Comparison of ENCODE assay signal across 21 cellular contexts in the genomic region with DNA sequence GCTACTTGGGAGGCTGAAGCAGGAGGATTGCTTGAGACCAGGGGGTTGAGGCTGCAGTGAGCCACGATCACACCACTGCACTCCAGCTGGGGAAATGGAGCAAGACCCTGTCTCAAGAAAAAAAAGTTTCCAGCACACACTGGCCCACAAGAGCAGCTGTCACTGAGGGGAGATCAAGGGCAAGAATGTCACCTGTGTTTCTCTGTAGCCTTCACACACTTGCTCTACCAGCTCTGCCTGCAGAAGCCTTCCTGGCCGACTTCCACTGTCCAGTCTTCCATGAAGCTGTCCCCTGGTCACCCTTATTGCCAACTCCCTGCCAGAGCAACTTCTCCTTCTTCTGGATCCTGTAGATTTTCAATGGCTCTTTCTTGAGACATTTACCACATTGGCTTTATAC.
DNase-seq lines count a peak whose midpoint lies in the region; ATAC-seq, FAIRE-seq and TF ChIP-seq lines count a peak whose summit lies in the region.
"Had no signal": no experiment of that assay in that cellular context is flagged by ENCODE, and none has a peak within 500 bp of the region (broad histone marks: within the 10 kb centered on the region; RNA-seq: fewer than 3 reads in every experiment).

No MANE protein-coding gene starts in this region.

- no peak for TF ChIP-seq EP300 in A549 (IDR thresholded peaks at IDR 0.05)

- H3K27me3 ChIP-seq in body of pancreas = no peaks in the 10 kb centered on the region
- no peaks in the 10 kb centered on the region for H3K27me3 ChIP-seq in endodermal cell (ENCODE audit: control insufficient read depth, insufficient read depth, low read length, poor library complexity, severe bottlenecking)
- H3K27me3 ChIP-seq: BLaER1 had no signal

- no peak for TF ChIP-seq POLR2A in A549 (IDR thresholded peaks at IDR 0.05; ENCODE audit: low read length)
- TF ChIP-seq POLR2A in body of pancreas (IDR thresholded peaks at IDR 0.05) = no peak

- peaks cover 11% of the 10 kb centered on the region for H3K4me1 Mint-ChIP-seq in endodermal cell
- H3K4me1 Mint-ChIP-seq: B cell; CD4-positive, CD25-positive, alpha-beta regulatory T cell had no signal

- DNase-seq in A549 (ENCODE audit: low read depth in 1 of 2, low spot score in 1 of 2) (no peak), body of pancreas (peak; percentile 31 to 74 (median 46)), endodermal cell (peak; percentile 4), left lobe of liver (ENCODE audit: low spot score) (peak; percentile 5), DMS153 (lab: John Stamatoyannopoulos, UW) (no peak), NCI-H146 (lab: John Stamatoyannopoulos, UW) (no peak)
- DNase-seq: Caco-2; CD4-positive, CD25-positive, alpha-beta regulatory T cell; DMS79 treated with DMSO at 0.1 percent for 48 hours; GF-D8; GM23248; H7; HCEC 1CT had no signal

- H3K4me3 ChIP-seq in A549 = no peak overlapping the region
- H3K4me3 ChIP-seq in body of pancreas = no peak overlapping the region
- no peak overlapping the region for H3K4me3 ChIP-seq in endodermal cell (ENCODE audit: low read length)
- H3K4me3 ChIP-seq: BLaER1, GM23248 had no signal

- no peak overlapping the region for H3K9ac ChIP-seq in endodermal cell (ENCODE audit: extremely low read depth, low read length, poor library complexity, severe bottlenecking)
- H3K9ac ChIP-seq: BLaER1, GM23248 had no signal

- H3K4me1 ChIP-seq in A549 (no peaks in the 10 kb centered on the region), body of pancreas (peaks cover 6% of the 10 kb centered on the region), endodermal cell (ENCODE audit: control insufficient read depth, insufficient read depth, low read length) (peaks cover 10% of the 10 kb centered on the region)
- H3K4me1 ChIP-seq: BLaER1, Caco-2 had no signal

- CTCF ChIA-PET in A549 (lab: Yijun Ruan, JAX) = interaction anchor here (1.1 to 2.6 kb wide), 7 partner anchors 10 to 183 kb away, joined by 3 to 9 read pairs (median 3); no protein-coding TSS in a partner anchor

- no peak for TF ChIP-seq CTCF in A549 (IDR thresholded peaks at IDR 0.05)
- no peak for TF ChIP-seq CTCF in body of pancreas (IDR thresholded peaks at IDR 0.05)
- TF ChIP-seq CTCF in endodermal cell (conservative IDR thresholded peaks at IDR 0.05) = no peak

- H3K4me3 Mint-ChIP-seq in endodermal cell = no peak overlapping the region
- H3K4me3 Mint-ChIP-seq: B cell; CD4-positive, CD25-positive, alpha-beta regulatory T cell; CD8-positive, alpha-beta T cell had no signal

- no peak overlapping the region for H3K4me2 ChIP-seq in A549
- H3K4me2 ChIP-seq: BLaER1 had no signal

- no peak overlapping the region for H3K27ac ChIP-seq in A549
- peak overlapping the region in 1 of 4 donors; percentile 10 for H3K27ac ChIP-seq in body of pancreas
- no peak overlapping the region for H3K27ac ChIP-seq in endodermal cell (ENCODE audit: low read depth, low read length)
- H3K27ac ChIP-seq: BLaER1, C4-2B, GM23248 had no signal

- H3K9me3 Mint-ChIP-seq in endodermal cell = peaks cover 1% of the 10 kb centered on the region
- H3K9me3 Mint-ChIP-seq: CD8-positive, alpha-beta T cell had no signal

- no peaks in the 10 kb centered on the region for H3K36me3 ChIP-seq in body of pancreas (replicated peaks in 1 of 2; ENCODE audit: insufficient read depth in 1 of 2, low read depth in 2 of 2)
- H3K36me3 ChIP-seq in endodermal cell (ENCODE audit: control insufficient read depth, insufficient read depth, low read length) = no peaks in the 10 kb centered on the region
- H3K36me3 ChIP-seq: BLaER1 had no signal

- no peaks in the 10 kb centered on the region for H3K27me3 Mint-ChIP-seq in endodermal cell (ENCODE audit: insufficient read depth)
- H3K27me3 Mint-ChIP-seq: CD4-positive, CD25-positive, alpha-beta regulatory T cell had no signal

- POLR2A ChIA-PET in A549 (lab: Yijun Ruan, JAX) = no interaction called here

- no peak overlapping the region for H3K27ac Mint-ChIP-seq in endodermal cell
- H3K27ac Mint-ChIP-seq: B cell; CD4-positive, CD25-positive, alpha-beta regulatory T cell; CD8-positive, alpha-beta T cell had no signal

- ATAC-seq in A549 (peak in 1 of 2 experiments; percentile 15; a peak in 1 of 6 replicates), body of pancreas (peak; percentile 47), left lobe of liver (no peak), GM21390 (IDR thresholded peaks at IDR 0.05; ENCODE audit: unreplicated experiment) (no peak)
- ATAC-seq: CD8-positive, alpha-beta T cell had no signal

- H3K9me3 ChIP-seq in A549 (no peaks in the 10 kb centered on the region), body of pancreas (no peaks in the 10 kb centered on the region), endodermal cell (ENCODE audit: control insufficient read depth, low read length) (no peaks in the 10 kb centered on the region)
- H3K9me3 ChIP-seq: BLaER1 had no signal

- no peak for TF ChIP-seq RAD21 in A549 (conservative IDR thresholded peaks at IDR 0.05 in 1 of 2, IDR thresholded peaks at IDR 0.05 in 1 of 2)

- 0% methylated on average over 2 of the region's 2 CpGs for WGBS in A549 (ENCODE audit: missing lambda C conversion rate)
- WGBS in body of pancreas, 2 donors = 42 to 44% methylated on average over 2 of the region's 2 CpGs
- 88 to 100% methylated on average over 2 of the region's 2 CpGs for WGBS in endodermal cell (ENCODE audit: insufficient coverage in 1 of 2, insufficient read length in 1 of 2), 2 experiments

- H3K36me3 Mint-ChIP-seq in endodermal cell (ENCODE audit: low read depth) = no peaks in the 10 kb centered on the region
- H3K36me3 Mint-ChIP-seq: CD4-positive, CD25-positive, alpha-beta regulatory T cell; CD8-positive, alpha-beta T cell had no signal

- FAIRE-seq in A549 (lab: Jason Lieb, UNC) = peak; percentile 84
- FAIRE-seq: GM12891, GM18507, H1 had no signal

- intact Hi-C loops in body of pancreas (cut with DNase I) = no loop called here

TF ChIP-seq in A549, 52 proteins besides CTCF, POLR2A, EP300 and RAD21:
- TF ChIP-seq HDAC2 (IDR thresholded peaks at IDR 0.05) (no peak), CHD2 (IDR thresholded peaks at IDR 0.05; ENCODE audit: low read length, partially characterized antibody) (no peak), HOXA7 (CRISPR knock-in tag; IDR thresholded peaks at IDR 0.05) (no peak), RNF2 (IDR thresholded peaks at IDR 0.05; ENCODE audit: borderline replicate concordance, low read depth) (no peak), GATA3 (IDR thresholded peaks at IDR 0.05; ENCODE audit: borderline replicate concordance) (no peak), CHD4 (IDR thresholded peaks at IDR 0.05; ENCODE audit: borderline replicate concordance) (no peak), KDM1A (IDR thresholded peaks at IDR 0.05; ENCODE audit: low read depth) (no peak), FOSL2 (IDR thresholded peaks at IDR 0.05) (no peak), FOSL2 (CRISPR knock-in tag; IDR thresholded peaks at IDR 0.05) (no peak), RARB (CRISPR knock-in tag; IDR thresholded peaks at IDR 0.05) (no peak), MYC (IDR thresholded peaks at IDR 0.05; ENCODE audit: borderline replicate concordance, low read length) (no peak), RFX5 (IDR thresholded peaks at IDR 0.05) (no peak)
- TF ChIP-seq, protein P1, sequence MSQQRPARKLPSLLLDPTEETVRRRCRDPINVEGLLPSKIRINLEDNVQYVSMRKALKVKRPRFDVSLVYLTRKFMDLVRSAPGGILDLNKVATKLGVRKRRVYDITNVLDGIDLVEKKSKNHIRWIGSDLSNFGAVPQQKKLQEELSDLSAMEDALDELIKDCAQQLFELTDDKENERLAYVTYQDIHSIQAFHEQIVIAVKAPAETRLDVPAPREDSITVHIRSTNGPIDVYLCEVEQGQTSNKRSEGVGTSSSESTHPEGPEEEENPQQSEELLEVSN (IDR thresholded peaks at IDR 0.05; ENCODE audit: borderline replicate concordance, low read depth) = no peak
- TF ChIP-seq, protein P2, sequence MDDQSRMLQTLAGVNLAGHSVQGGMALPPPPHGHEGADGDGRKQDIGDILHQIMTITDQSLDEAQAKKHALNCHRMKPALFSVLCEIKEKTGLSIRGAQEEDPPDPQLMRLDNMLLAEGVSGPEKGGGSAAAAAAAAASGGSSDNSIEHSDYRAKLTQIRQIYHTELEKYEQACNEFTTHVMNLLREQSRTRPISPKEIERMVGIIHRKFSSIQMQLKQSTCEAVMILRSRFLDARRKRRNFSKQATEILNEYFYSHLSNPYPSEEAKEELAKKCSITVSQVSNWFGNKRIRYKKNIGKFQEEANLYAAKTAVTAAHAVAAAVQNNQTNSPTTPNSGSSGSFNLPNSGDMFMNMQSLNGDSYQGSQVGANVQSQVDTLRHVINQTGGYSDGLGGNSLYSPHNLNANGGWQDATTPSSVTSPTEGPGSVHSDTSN (IDR thresholded peaks at IDR 0.05) = no peak
- TF ChIP-seq, protein P3, sequence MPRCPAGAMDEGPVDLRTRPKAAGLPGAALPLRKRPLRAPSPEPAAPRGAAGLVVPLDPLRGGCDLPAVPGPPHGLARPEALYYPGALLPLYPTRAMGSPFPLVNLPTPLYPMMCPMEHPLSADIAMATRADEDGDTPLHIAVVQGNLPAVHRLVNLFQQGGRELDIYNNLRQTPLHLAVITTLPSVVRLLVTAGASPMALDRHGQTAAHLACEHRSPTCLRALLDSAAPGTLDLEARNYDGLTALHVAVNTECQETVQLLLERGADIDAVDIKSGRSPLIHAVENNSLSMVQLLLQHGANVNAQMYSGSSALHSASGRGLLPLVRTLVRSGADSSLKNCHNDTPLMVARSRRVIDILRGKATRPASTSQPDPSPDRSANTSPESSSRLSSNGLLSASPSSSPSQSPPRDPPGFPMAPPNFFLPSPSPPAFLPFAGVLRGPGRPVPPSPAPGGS (IDR thresholded peaks at IDR 0.05) = no peak

Comparison
In these comparisons a context has a peak if more than half of its experiments do, and no peak if none do; other contexts are left out.
1. DNase-seq: peak in body of pancreas (4 of 4), endodermal cell (single experiment) and left lobe of liver (single experiment); none in A549 (0 of 2), DMS153 (single experiment) and NCI-H146 (single experiment).